1 cellular context compared by ENCODE assay signal in genomic region chr17:43401293-43401692, GRCh38.
A peak's percentile ranks its signal among the peaks of the same experiment; 100 is the strongest.
TF ChIP-seq lines count a peak whose summit lies in the region.

No MANE protein-coding gene starts in this region.

TF ChIP-seq in IMR-90, 13 proteins besides CTCF, POLR2A, EP300 and RAD21 (continued from another document):
- TF ChIP-seq ELK1 (IDR thresholded peaks at IDR 0.05; ENCODE audit: borderline replicate concordance, low read depth, low read length) (no peak), CEBPB (IDR thresholded peaks at IDR 0.05; ENCODE audit: low read depth, low read length) (peak; percentile 51; the same call in 1 of the 2 replicates), MXI1 (IDR thresholded peaks at IDR 0.05; ENCODE audit: borderline replicate concordance, low read depth, low read length) (no peak)
